Comparison of ENCODE assay signal across 1 cellular context in the genomic region with DNA sequence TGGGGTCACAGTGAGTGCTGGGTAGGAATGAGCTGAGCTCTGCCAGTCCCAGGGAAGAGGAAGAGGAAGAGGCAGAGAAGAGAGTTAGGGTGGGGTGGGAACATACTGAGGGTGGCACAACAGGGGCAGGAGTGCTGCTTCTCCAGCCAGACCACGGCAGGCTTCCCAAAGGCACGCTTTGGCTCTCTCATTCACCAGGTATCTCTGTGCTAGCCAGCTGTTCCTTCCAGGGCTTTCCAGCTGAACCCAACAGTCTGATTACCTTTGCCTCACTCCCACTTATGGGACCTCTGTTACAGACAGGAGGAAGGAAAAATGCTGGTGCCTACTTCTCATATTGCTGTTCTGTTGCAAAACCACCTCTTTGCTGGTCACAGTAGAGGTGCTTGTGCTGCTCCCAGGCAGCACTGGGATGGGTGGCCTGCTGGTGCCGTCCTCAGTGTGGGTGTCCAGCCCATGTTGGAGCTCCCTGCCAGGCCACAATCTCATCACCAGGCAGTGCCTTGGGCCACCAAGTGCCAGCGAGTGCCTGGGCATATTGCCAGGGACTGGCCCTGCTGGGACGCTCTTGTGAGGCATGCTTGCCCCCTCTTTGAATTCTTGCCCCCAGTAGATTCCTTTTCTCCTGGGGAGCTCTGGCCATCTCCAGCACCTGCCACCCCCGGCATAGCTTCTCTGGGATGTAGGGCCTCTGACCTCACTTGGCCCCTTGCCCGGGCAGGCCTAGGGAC.
TF ChIP-seq lines count a peak whose summit lies in the region.

No MANE protein-coding gene starts in this region.

TF ChIP-seq in HepG2, 621 proteins besides CTCF, POLR2A, EP300 and RAD21:
- TF ChIP-seq POGZ (CRISPR knock-in tag; IDR thresholded peaks at IDR 0.05) (no peak), ZFP90 (CRISPR knock-in tag; IDR thresholded peaks at IDR 0.05; ENCODE audit: borderline replicate concordance) (no peak), CHD2 (IDR thresholded peaks at IDR 0.05; ENCODE audit: low read depth, low read length) (no peak), DMAP1 (CRISPR knock-in tag; IDR thresholded peaks at IDR 0.05) (no peak), MED8 (CRISPR knock-in tag; IDR thresholded peaks at IDR 0.05; ENCODE audit: insufficient replicate concordance) (no peak), SIX1 (CRISPR knock-in tag; IDR thresholded peaks at IDR 0.05; ENCODE audit: borderline replicate concordance) (no peak), ZFP62 (CRISPR knock-in tag; IDR thresholded peaks at IDR 0.05) (no peak), ZEB1 (IDR thresholded peaks at IDR 0.05; ENCODE audit: insufficient replicate concordance, low read depth) (no peak), ZMYM4 (CRISPR knock-in tag; IDR thresholded peaks at IDR 0.05) (no peak), JDP2 (CRISPR knock-in tag; IDR thresholded peaks at IDR 0.05; ENCODE audit: borderline replicate concordance) (no peak), ZNF629 (CRISPR knock-in tag; conservative IDR thresholded peaks at IDR 0.05) (no peak), ARID5B (CRISPR knock-in tag; IDR thresholded peaks at IDR 0.05) (no peak), GPBP1L1 (CRISPR knock-in tag; IDR thresholded peaks at IDR 0.05) (no peak), RARA (CRISPR knock-in tag; IDR thresholded peaks at IDR 0.05) (no peak), ZNF350 (CRISPR knock-in tag; IDR thresholded peaks at IDR 0.05; ENCODE audit: borderline replicate concordance, low read depth) (no peak)
- TF ChIP-seq, protein P1, sequence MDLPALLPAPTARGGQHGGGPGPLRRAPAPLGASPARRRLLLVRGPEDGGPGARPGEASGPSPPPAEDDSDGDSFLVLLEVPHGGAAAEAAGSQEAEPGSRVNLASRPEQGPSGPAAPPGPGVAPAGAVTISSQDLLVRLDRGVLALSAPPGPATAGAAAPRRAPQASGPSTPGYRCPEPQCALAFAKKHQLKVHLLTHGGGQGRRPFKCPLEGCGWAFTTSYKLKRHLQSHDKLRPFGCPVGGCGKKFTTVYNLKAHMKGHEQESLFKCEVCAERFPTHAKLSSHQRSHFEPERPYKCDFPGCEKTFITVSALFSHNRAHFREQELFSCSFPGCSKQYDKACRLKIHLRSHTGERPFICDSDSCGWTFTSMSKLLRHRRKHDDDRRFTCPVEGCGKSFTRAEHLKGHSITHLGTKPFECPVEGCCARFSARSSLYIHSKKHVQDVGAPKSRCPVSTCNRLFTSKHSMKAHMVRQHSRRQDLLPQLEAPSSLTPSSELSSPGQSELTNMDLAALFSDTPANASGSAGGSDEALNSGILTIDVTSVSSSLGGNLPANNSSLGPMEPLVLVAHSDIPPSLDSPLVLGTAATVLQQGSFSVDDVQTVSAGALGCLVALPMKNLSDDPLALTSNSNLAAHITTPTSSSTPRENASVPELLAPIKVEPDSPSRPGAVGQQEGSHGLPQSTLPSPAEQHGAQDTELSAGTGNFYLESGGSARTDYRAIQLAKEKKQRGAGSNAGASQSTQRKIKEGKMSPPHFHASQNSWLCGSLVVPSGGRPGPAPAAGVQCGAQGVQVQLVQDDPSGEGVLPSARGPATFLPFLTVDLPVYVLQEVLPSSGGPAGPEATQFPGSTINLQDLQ (CRISPR knock-in tag; IDR thresholded peaks at IDR 0.05), result no peak
- TF ChIP-seq, protein P2, sequence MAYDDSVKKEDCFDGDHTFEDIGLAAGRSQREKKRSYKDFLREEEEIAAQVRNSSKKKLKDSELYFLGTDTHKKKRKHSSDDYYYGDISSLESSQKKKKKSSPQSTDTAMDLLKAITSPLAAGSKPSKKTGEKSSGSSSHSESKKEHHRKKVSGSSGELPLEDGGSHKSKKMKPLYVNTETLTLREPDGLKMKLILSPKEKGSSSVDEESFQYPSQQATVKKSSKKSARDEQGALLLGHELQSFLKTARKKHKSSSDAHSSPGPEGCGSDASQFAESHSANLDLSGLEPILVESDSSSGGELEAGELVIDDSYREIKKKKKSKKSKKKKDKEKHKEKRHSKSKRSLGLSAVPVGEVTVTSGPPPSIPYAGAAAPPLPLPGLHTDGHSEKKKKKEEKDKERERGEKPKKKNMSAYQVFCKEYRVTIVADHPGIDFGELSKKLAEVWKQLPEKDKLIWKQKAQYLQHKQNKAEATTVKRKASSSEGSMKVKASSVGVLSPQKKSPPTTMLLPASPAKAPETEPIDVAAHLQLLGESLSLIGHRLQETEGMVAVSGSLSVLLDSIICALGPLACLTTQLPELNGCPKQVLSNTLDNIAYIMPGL (CRISPR knock-in tag; IDR thresholded peaks at IDR 0.05; ENCODE audit: borderline replicate concordance in 1 of 2, low read depth in 1 of 2), result no peak
TF ChIP-seq in HepG2: peak in this region for 0.
